11 cellular contexts compared by ENCODE assay signal in the genomic region with DNA sequence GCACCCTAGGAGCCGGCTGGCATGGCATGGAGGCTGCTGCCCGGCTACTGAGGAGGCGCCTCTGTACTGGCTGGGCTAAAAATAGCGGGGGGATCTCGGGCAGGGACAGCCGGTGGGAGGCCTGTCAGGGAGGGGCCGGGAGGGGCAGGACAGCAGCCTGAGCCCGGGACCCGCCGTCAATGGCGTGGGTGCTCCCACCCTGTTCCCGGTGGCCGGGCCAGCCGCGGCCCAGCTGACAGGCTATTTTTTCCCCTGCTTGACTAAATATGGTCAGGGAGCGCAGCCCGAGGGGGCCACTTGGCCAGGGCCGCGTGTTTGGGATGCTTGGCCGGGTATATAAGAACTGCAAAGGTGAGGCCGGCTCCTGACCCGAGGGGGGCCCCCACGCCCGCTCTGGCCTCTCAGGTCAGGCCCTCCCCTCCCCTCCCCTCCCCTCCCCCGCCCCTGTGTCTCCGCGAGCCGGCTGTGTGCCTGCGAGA.
A peak's percentile ranks its signal among the peaks of the same experiment; 100 is the strongest.
DNase-seq lines count a peak whose midpoint lies in the region; ATAC-seq, FAIRE-seq and TF ChIP-seq lines count a peak whose summit lies in the region.
"Had no signal": no experiment of that assay in that cellular context is flagged by ENCODE, and none has a peak within 500 bp of the region (broad histone marks: within the 10 kb centered on the region; RNA-seq: fewer than 3 reads in every experiment).

No MANE protein-coding gene starts in this region.

- FAIRE-seq in H54 (lab: Jason Lieb, UNC), result no peak

- H3K4me1 ChIP-seq in HUES48 (ENCODE audit: control insufficient read depth, insufficient read depth, low read length) (0 out of 2 replicates have a peak, but pooled peaks cover 4% of the 10 kb centered on the region), esophagus muscularis mucosa (peaks cover 32 to 79% (median 75%) of the 10 kb centered on the region in 4 donors), mucosa of descending colon (ENCODE audit: low read depth) (no peaks in the 10 kb centered on the region), testis (peaks cover 16% of the 10 kb centered on the region)

- peak; percentile 9 for ATAC-seq in mucosa of descending colon
- ATAC-seq in GM18498 (IDR thresholded peaks at IDR 0.05; ENCODE audit: unreplicated experiment), result no peak
- ATAC-seq in esophagus mucosa, result no peak

- H3K4me3 ChIP-seq in HUES48 (ENCODE audit: low read depth, low read length), result peak overlapping the region; percentile 56; the same call in 1 of the 2 replicates
- peak overlapping the region; percentile 69 to 84 (median 80) for H3K4me3 ChIP-seq in esophagus muscularis mucosa
- H3K4me3 ChIP-seq in mucosa of descending colon, result no peak overlapping the region
- H3K4me3 ChIP-seq in testis, result peak overlapping the region; percentile 19 to 60

- no peak overlapping the region for H3K9ac ChIP-seq in HUES48 (ENCODE audit: low read depth, low read length)

- TF ChIP-seq CTCF in esophagus muscularis mucosa (IDR thresholded peaks at IDR 0.05) (no peak), mucosa of descending colon (IDR thresholded peaks at IDR 0.05) (no peak), testis (IDR thresholded peaks at IDR 0.05) (no peak)

- no peak for TF ChIP-seq POLR2A in esophagus muscularis mucosa (IDR thresholded peaks at IDR 0.05; ENCODE audit: low read depth)
- no peak for TF ChIP-seq POLR2A in testis (IDR thresholded peaks at IDR 0.05)
- TF ChIP-seq POLR2A in H54 (IDR thresholded peaks at IDR 0.05; ENCODE audit: low read depth, low read length), result no peak

- H3K9me3 ChIP-seq in HUES48 (ENCODE audit: control insufficient read depth, insufficient read depth, low read length) (no peaks in the 10 kb centered on the region), esophagus muscularis mucosa (no peaks in the 10 kb centered on the region), mucosa of descending colon (no peaks in the 10 kb centered on the region), testis (no peaks in the 10 kb centered on the region)

- 3% methylated on average over 10 of the region's 29 CpGs for WGBS in esophagus muscularis mucosa
- WGBS in testis, 2 donors, result 12% methylated on average over 29 of the region's 29 CpGs; no CpG with 5 or more reads in 1 of the 2 donors

- no peak overlapping the region for H3K27ac ChIP-seq in HUES48 (ENCODE audit: low read depth, low read length)
- H3K27ac ChIP-seq in esophagus muscularis mucosa (replicated peaks in 1 of 4), result peak overlapping the region; percentile 86 to 92 (median 88)
- H3K27ac ChIP-seq in testis, result no peak overlapping the region

- DNase-seq in esophagus muscularis mucosa (ENCODE audit: extremely low spot score), result no peak
- peak in 1 of 3 donors; percentile 12 for DNase-seq in mucosa of descending colon
- DNase-seq in testis, result peak; percentile 47
- no peak for DNase-seq in activated naive CD4-positive, alpha-beta T cell treated with anti-CD3 and anti-CD28 coated beads, Interleukin-2, amount 50 U/mL, for 16 hours
- no peak for DNase-seq in H54 (ENCODE audit: insufficient read length, low spot score)
- DNase-seq: activated gamma-delta T cell treated with Interleukin-2 at 50 U/mL for 16 hours, IMR-90, NCI-H1417 treated with DMSO at 0.1 percent for 48 hours had no signal

- H3K36me3 ChIP-seq in HUES48 (ENCODE audit: control insufficient read depth, insufficient read depth, low read length) (no peaks in the 10 kb centered on the region), esophagus muscularis mucosa (peaks cover 0 to 15% (median 5%) of the 10 kb centered on the region in 4 donors), mucosa of descending colon (ENCODE audit: low read depth) (no peaks in the 10 kb centered on the region), testis (ENCODE audit: low read depth, missing control alignments) (no peaks in the 10 kb centered on the region)

- intact Hi-C loops in esophagus muscularis mucosa (cut with DNase I) (no loop called here), mucosa of descending colon (cut with DNase I, micrococcal nuclease) (no loop called here), testis (cut with DNase I; ENCODE audit: low total_unique reads) (no loop called here)

- H3K27me3 ChIP-seq in HUES48 (ENCODE audit: control insufficient read depth, insufficient read depth, low read length) (peaks cover 24% of the 10 kb centered on the region), esophagus muscularis mucosa (peaks cover 0 to 65% (median 7%) of the 10 kb centered on the region in 4 donors), testis (no peaks in the 10 kb centered on the region)

- peak; percentile 45 for TF ChIP-seq EP300 in esophagus muscularis mucosa (IDR thresholded peaks at IDR 0.05)

Comparison
In these comparisons a context has a peak if more than half of its experiments do, and no peak if none do; other contexts are left out.
1. H3K27ac ChIP-seq: peak in esophagus muscularis mucosa (4 of 4); none in HUES48 (single experiment) and testis (0 of 2).